In the genomic region with DNA sequence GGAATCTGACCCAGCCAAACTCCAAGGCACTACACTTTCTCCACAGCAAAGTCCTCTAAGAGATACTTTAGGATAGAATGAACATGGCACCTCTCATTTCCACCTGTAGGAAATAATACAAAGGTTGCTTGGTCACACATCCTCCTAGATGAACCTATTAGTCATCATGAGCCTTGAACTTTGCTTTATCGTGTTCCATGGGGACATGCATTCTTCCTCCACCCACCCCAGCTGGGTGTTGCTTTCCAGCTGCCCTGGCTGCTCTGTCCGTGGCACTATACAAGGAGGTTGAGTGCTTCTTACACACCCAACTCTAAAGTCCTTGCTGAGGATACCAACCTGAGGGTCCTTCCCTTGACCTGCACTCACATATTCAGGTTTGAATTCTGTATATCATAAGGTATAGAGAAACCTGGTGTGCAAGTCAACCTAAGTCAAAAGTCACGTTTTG, we compare ENCODE assay signal across 2 cellular contexts.
TF ChIP-seq lines count a peak whose summit lies in the region.

No MANE protein-coding gene starts in this region.

TF ChIP-seq in IMR-90, 13 proteins besides CTCF, POLR2A, EP300 and RAD21:
- TF ChIP-seq BHLHE40 (IDR thresholded peaks at IDR 0.05; ENCODE audit: low read depth, low read length) (no peak), MAZ (IDR thresholded peaks at IDR 0.05; ENCODE audit: borderline replicate concordance, low read depth, low read length) (no peak), MXI1 (IDR thresholded peaks at IDR 0.05; ENCODE audit: borderline replicate concordance, low read depth, low read length) (no peak), RFX5 (IDR thresholded peaks at IDR 0.05; ENCODE audit: low read depth, low read length) (no peak), MAFK (IDR thresholded peaks at IDR 0.05; ENCODE audit: low read depth, low read length) (no peak), SMC3 (IDR thresholded peaks at IDR 0.05; ENCODE audit: low read depth, low read length) (no peak), RCOR1 (IDR thresholded peaks at IDR 0.05; ENCODE audit: insufficient replicate concordance, low read length) (no peak), NFE2L2 (IDR thresholded peaks at IDR 0.05; ENCODE audit: low read depth, low read length) (no peak), CHD1 (IDR thresholded peaks at IDR 0.05; ENCODE audit: low read depth, low read length) (no peak), FOS (IDR thresholded peaks at IDR 0.05; ENCODE audit: low read depth, low read length) (no peak), CEBPB (IDR thresholded peaks at IDR 0.05; ENCODE audit: low read depth, low read length) (no peak)
- TF ChIP-seq, protein P1, sequence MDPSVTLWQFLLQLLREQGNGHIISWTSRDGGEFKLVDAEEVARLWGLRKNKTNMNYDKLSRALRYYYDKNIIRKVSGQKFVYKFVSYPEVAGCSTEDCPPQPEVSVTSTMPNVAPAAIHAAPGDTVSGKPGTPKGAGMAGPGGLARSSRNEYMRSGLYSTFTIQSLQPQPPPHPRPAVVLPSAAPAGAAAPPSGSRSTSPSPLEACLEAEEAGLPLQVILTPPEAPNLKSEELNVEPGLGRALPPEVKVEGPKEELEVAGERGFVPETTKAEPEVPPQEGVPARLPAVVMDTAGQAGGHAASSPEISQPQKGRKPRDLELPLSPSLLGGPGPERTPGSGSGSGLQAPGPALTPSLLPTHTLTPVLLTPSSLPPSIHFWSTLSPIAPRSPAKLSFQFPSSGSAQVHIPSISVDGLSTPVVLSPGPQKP (IDR thresholded peaks at IDR 0.05; ENCODE audit: borderline replicate concordance, low read depth, low read length), result no peak
- TF ChIP-seq, protein P2, sequence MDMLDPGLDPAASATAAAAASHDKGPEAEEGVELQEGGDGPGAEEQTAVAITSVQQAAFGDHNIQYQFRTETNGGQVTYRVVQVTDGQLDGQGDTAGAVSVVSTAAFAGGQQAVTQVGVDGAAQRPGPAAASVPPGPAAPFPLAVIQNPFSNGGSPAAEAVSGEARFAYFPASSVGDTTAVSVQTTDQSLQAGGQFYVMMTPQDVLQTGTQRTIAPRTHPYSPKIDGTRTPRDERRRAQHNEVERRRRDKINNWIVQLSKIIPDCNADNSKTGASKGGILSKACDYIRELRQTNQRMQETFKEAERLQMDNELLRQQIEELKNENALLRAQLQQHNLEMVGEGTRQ (IDR thresholded peaks at IDR 0.05; ENCODE audit: low read depth, low read length), result no peak
TF ChIP-seq in IMR-90: peak in this region for 0.

TF ChIP-seq in K562, 482 proteins besides CTCF, POLR2A, EP300 and RAD21:
- TF ChIP-seq, protein P3, sequence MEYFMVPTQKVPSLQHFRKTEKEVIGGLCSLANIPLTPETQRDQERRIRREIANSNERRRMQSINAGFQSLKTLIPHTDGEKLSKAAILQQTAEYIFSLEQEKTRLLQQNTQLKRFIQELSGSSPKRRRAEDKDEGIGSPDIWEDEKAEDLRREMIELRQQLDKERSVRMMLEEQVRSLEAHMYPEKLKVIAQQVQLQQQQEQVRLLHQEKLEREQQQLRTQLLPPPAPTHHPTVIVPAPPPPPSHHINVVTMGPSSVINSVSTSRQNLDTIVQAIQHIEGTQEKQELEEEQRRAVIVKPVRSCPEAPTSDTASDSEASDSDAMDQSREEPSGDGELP (CRISPR knock-in tag; IDR thresholded peaks at IDR 0.05; ENCODE audit: borderline replicate concordance), result peak; percentile 28; the same call in 1 of the 2 replicates
- TF ChIP-seq SMAD4 (CRISPR knock-in tag; conservative IDR thresholded peaks at IDR 0.05), result no peak
- TF ChIP-seq ZNF586 (CRISPR knock-in tag; conservative IDR thresholded peaks at IDR 0.05), result no peak
- TF ChIP-seq EGR1 (conservative IDR thresholded peaks at IDR 0.05), result peak; percentile 22; the same call in 1 of the 2 replicates
- TF ChIP-seq, protein P4, sequence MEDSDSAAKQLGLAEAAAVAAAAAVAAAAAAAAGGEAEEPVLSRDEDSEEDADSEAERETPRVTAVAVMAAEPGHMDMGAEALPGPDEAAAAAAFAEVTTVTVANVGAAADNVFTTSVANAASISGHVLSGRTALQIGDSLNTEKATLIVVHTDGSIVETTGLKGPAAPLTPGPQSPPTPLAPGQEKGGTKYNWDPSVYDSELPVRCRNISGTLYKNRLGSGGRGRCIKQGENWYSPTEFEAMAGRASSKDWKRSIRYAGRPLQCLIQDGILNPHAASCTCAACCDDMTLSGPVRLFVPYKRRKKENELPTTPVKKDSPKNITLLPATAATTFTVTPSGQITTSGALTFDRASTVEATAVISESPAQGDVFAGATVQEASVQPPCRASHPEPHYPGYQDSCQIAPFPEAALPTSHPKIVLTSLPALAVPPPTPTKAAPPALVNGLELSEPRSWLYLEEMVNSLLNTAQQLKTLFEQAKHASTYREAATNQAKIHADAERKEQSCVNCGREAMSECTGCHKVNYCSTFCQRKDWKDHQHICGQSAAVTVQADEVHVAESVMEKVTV (CRISPR knock-in tag; IDR thresholded peaks at IDR 0.05), result no peak
- TF ChIP-seq, protein P5, sequence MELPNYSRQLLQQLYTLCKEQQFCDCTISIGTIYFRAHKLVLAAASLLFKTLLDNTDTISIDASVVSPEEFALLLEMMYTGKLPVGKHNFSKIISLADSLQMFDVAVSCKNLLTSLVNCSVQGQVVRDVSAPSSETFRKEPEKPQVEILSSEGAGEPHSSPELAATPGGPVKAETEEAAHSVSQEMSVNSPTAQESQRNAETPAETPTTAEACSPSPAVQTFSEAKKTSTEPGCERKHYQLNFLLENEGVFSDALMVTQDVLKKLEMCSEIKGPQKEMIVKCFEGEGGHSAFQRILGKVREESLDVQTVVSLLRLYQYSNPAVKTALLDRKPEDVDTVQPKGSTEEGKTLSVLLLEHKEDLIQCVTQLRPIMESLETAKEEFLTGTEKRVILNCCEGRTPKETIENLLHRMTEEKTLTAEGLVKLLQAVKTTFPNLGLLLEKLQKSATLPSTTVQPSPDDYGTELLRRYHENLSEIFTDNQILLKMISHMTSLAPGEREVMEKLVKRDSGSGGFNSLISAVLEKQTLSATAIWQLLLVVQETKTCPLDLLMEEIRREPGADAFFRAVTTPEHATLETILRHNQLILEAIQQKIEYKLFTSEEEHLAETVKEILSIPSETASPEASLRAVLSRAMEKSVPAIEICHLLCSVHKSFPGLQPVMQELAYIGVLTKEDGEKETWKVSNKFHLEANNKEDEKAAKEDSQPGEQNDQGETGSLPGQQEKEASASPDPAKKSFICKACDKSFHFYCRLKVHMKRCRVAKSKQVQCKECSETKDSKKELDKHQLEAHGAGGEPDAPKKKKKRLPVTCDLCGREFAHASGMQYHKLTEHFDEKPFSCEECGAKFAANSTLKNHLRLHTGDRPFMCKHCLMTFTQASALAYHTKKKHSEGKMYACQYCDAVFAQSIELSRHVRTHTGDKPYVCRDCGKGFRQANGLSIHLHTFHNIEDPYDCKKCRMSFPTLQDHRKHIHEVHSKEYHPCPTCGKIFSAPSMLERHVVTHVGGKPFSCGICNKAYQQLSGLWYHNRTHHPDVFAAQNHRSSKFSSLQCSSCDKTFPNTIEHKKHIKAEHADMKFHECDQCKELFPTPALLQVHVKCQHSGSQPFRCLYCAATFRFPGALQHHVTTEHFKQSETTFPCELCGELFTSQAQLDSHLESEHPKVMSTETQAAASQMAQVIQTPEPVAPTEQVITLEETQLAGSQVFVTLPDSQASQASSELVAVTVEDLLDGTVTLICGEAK (IDR thresholded peaks at IDR 0.05), result no peak
- TF ChIP-seq, protein P5 (CRISPR knock-in tag; IDR thresholded peaks at IDR 0.05), result no peak
- TF ChIP-seq, protein P6, sequence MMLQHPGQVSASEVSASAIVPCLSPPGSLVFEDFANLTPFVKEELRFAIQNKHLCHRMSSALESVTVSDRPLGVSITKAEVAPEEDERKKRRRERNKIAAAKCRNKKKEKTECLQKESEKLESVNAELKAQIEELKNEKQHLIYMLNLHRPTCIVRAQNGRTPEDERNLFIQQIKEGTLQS (IDR thresholded peaks at IDR 0.05), result peak; percentile 17; the same call in 1 of the 2 replicates
- TF ChIP-seq, protein P6 (CRISPR knock-in tag; conservative IDR thresholded peaks at IDR 0.05), result no peak
- TF ChIP-seq CBFA2T3 (IDR thresholded peaks at IDR 0.05), result 0 out of 2 replicates have a peak, but pooled peaks have one; percentile 13
- peak; percentile 41; the same call in 1 of the 2 replicates for TF ChIP-seq JUND (IDR thresholded peaks at IDR 0.05; ENCODE audit: borderline replicate concordance, low read depth, low read length)
- TF ChIP-seq JUND (tag; IDR thresholded peaks at IDR 0.05; ENCODE audit: borderline replicate concordance, low read depth, low read length), result 0 out of 3 replicates have a peak, but pooled peaks have one; percentile 43
- TF ChIP-seq ETV5 (CRISPR knock-in tag; IDR thresholded peaks at IDR 0.05; ENCODE audit: low read depth), result no peak
- TF ChIP-seq, protein P7, sequence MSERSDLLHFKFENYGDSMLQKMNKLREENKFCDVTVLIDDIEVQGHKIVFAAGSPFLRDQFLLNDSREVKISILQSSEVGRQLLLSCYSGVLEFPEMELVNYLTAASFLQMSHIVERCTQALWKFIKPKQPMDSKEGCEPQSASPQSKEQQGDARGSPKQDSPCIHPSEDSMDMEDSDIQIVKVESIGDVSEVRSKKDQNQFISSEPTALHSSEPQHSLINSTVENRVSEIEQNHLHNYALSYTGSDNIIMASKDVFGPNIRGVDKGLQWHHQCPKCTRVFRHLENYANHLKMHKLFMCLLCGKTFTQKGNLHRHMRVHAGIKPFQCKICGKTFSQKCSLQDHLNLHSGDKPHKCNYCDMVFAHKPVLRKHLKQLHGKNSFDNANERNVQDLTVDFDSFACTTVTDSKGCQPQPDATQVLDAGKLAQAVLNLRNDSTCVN (CRISPR knock-in tag; IDR thresholded peaks at IDR 0.05), result no peak
- 0 out of 2 replicates have a peak, but pooled peaks have one; percentile 22 for TF ChIP-seq FOSL1 (tag; conservative IDR thresholded peaks at IDR 0.05)
